Comparison of ENCODE assay signal across 31 cellular contexts in the genomic region with DNA sequence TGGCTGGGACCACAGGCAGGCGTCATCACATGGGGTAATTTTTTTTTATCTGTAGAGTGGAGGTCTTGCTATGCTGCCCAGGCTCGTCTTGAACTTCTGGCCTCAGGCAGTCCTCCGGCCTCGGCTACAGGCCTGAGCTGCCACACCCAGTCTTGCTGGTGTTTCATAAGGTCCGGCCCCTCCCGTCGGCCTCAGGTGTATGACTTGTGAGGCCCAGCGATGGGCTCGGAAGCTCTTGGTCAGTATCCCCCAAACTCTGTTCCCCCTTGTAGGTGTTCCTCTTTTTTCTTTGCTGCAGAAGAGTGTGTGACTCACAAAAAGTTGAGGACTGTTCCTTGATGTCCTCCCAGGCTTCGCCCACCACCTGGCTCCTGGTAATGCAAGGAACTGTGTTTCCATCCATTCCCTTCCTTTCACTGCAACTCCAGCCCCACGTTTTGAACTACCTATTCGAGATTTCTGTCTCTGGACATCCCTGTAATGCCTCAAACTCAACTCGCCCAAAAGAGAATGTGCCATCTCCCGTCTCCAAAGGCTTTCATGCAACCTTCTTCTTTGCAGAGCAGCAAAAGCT. TPM values are rescaled to one million over a fixed set of nuclear protein-coding genes. Genes with fewer than 3 reads are reported as not detected.
A peak's percentile ranks its signal among the peaks of the same experiment; 100 is the strongest.
DNase-seq lines count a peak whose midpoint lies in the region; ATAC-seq and TF ChIP-seq lines count a peak whose summit lies in the region.
"Had no signal": no experiment of that assay in that cellular context is flagged by ENCODE, and none has a peak within 500 bp of the region (broad histone marks: within the 10 kb centered on the region; RNA-seq: fewer than 3 reads in every experiment).

No MANE protein-coding gene starts in this region.

- no peak overlapping the region for H3K27ac ChIP-seq in CD8-positive, alpha-beta T cell (ENCODE audit: low read depth, low read length)
- H3K27ac ChIP-seq: 22Rv1, prostate gland, SJSA1, thoracic aorta had no signal

- no peak for DNase-seq in T-helper 2 cell treated with Interferon-gamma antibody and Interleukin-4, amounts not matched to agents 5 μg/mL and 100 μg/mL, for 36 hours (ENCODE audit: low spot score)
- DNase-seq in T-helper 2 cell: no peak
- no peak for DNase-seq in CD8-positive, alpha-beta T cell
- DNase-seq in central memory CD8-positive, alpha-beta T cell (ENCODE audit: low spot score in 2 of 2): no peak
- DNase-seq in nephron progenitor cell: no peak
- DNase-seq in stimulated activated CD4-positive, alpha-beta T cell treated with anti-CD3 and anti-CD28 coated beads, Interleukin-2, amount 100 ng/mL, for 24 hours: no peak
- DNase-seq: activated CD8-positive, alpha-beta memory T cell treated with anti-CD3 and anti-CD28 coated beads, Interleukin-2, amount 50 U/mL, for 48 hours; activated CD8-positive, alpha-beta T cell treated with anti-CD3 and anti-CD28 coated beads for 36 hours; activated naive CD4-positive, alpha-beta T cell treated with anti-CD3 and anti-CD28 coated beads, Interleukin-2, amount 50 U/mL, for 16 hours; C1 segment of cervical spinal cord; effector CD4-positive, alpha-beta T cell; GOT3; HFFc6; hippocampal formation; IMR-90; left colon; mesenchymal stem cell; NCI-H1092 treated with DMSO at 0.1 percent for 48 hours; NCI-H1694 treated with DMSO at 0.1 percent for 48 hours; stimulated activated CD4-positive, alpha-beta T cell treated with anti-CD3 and anti-CD28 coated beads, Interleukin-4, amount 100 ng/mL, for 4 hours had no signal

- H3K27me3 ChIP-seq in CD8-positive, alpha-beta T cell (ENCODE audit: insufficient read depth, low read length): no peaks in the 10 kb centered on the region
- H3K27me3 ChIP-seq: SJSA1 had no signal

- POLR2A ChIA-PET in CD8-positive, alpha-beta T cell (lab: Charles Lee): interaction anchor here (1.2 kb wide), 1 partner anchor 106 kb away, joined by 3 read pairs; no protein-coding TSS in a partner anchor

- ATAC-seq in CD8-positive, alpha-beta T cell: no peak
- no peak for ATAC-seq in central memory CD8-positive, alpha-beta T cell (replicated peaks; ENCODE audit: extremely low read depth, poor library complexity, severe bottlenecking)
- ATAC-seq in GM21786 (IDR thresholded peaks at IDR 0.05; ENCODE audit: unreplicated experiment) (no peak), HG03280 (IDR thresholded peaks at IDR 0.05; ENCODE audit: unreplicated experiment) (no peak)
- ATAC-seq: activated CD4-positive, CD25-positive, alpha-beta regulatory T cell treated with anti-CD3 and anti-CD28 coated beads, Interleukin-2, amount 50 U/mL, for 24 hours; activated CD8-positive, alpha-beta T cell treated with anti-CD3 and anti-CD28 coated beads for 36 hours; left colon had no signal

- H3K27ac Mint-ChIP-seq in T-helper 2 cell treated with Interferon-gamma antibody and Interleukin-4, amounts not matched to agents 5 μg/mL and 100 μg/mL, for 36 hours: peak overlapping the region; percentile 37
- H3K27ac Mint-ChIP-seq in CD8-positive, alpha-beta T cell: peak overlapping the region; percentile 46
- peak overlapping the region; percentile 23 for H3K27ac Mint-ChIP-seq in central memory CD8-positive, alpha-beta T cell (ENCODE audit: low read depth)
- peak overlapping the region; percentile 94 for H3K27ac Mint-ChIP-seq in nephron progenitor cell
- H3K27ac Mint-ChIP-seq: activated T-helper 2 cell treated with anti-CD3 and anti-CD28 coated beads, Interferon-gamma antibody, Interleukin-2, Interleukin-4, amounts not matched to agents 10 μg/mL and 5 μg/mL and 100 μg/mL, durations not matched to agents 14 hours and 24 hours and 36 hours; HFFc6 had no signal

- H3K27me3 Mint-ChIP-seq in T-helper 2 cell treated with Interferon-gamma antibody and Interleukin-4, amounts not matched to agents 5 μg/mL and 100 μg/mL, for 36 hours (ENCODE audit: low read depth): no peaks in the 10 kb centered on the region
- H3K27me3 Mint-ChIP-seq in CD8-positive, alpha-beta T cell (ENCODE audit: low read depth): no peaks in the 10 kb centered on the region
- H3K27me3 Mint-ChIP-seq in central memory CD8-positive, alpha-beta T cell: no peaks in the 10 kb centered on the region
- no peaks in the 10 kb centered on the region for H3K27me3 Mint-ChIP-seq in nephron progenitor cell (ENCODE audit: low read depth, poor library complexity)
- H3K27me3 Mint-ChIP-seq: activated CD8-positive, alpha-beta T cell treated with anti-CD3 and anti-CD28 coated beads for 36 hours; brain had no signal

- H3K4me3 ChIP-seq in CD8-positive, alpha-beta T cell (ENCODE audit: low read depth, low read length): no peak overlapping the region
- H3K4me3 ChIP-seq: prostate gland, SJSA1, thoracic aorta had no signal

- H3K9me3 ChIP-seq in CD8-positive, alpha-beta T cell (ENCODE audit: low read length): no peaks in the 10 kb centered on the region
- H3K9me3 ChIP-seq: prostate gland, SJSA1, thoracic aorta had no signal

- TF ChIP-seq CTCF in CD8-positive, alpha-beta T cell (IDR thresholded peaks at IDR 0.05): no peak
- TF ChIP-seq CTCF in nephron progenitor cell (IDR thresholded peaks at IDR 0.05): no peak

- H3K4me3 Mint-ChIP-seq in T-helper 2 cell treated with Interferon-gamma antibody and Interleukin-4, amounts not matched to agents 5 μg/mL and 100 μg/mL, for 36 hours: no peak overlapping the region
- H3K4me3 Mint-ChIP-seq in CD8-positive, alpha-beta T cell: no peak overlapping the region
- H3K4me3 Mint-ChIP-seq in central memory CD8-positive, alpha-beta T cell: no peak overlapping the region
- H3K4me3 Mint-ChIP-seq in nephron progenitor cell: no peak overlapping the region
- H3K4me3 Mint-ChIP-seq: activated CD8-positive, alpha-beta T cell treated with anti-CD3 and anti-CD28 coated beads for 36 hours; HFFc6 had no signal

- intact Hi-C loops in CD8-positive, alpha-beta T cell (cut with DNase I, micrococcal nuclease): no loop called here

- peaks cover 10% of the 10 kb centered on the region for H3K4me1 ChIP-seq in CD8-positive, alpha-beta T cell (ENCODE audit: insufficient read depth, low read length)
- H3K4me1 ChIP-seq: prostate gland had no signal

- peaks cover 51% of the 10 kb centered on the region for H3K36me3 Mint-ChIP-seq in T-helper 2 cell treated with Interferon-gamma antibody and Interleukin-4, amounts not matched to agents 5 μg/mL and 100 μg/mL, for 36 hours (ENCODE audit: low read depth)
- H3K36me3 Mint-ChIP-seq in CD8-positive, alpha-beta T cell: peaks cover 73% of the 10 kb centered on the region
- peaks cover 58% of the 10 kb centered on the region for H3K36me3 Mint-ChIP-seq in central memory CD8-positive, alpha-beta T cell (ENCODE audit: insufficient read depth)
- peaks cover 52% of the 10 kb centered on the region for H3K36me3 Mint-ChIP-seq in nephron progenitor cell (ENCODE audit: low read depth)

- no peaks in the 10 kb centered on the region for H3K9me3 Mint-ChIP-seq in T-helper 2 cell treated with Interferon-gamma antibody and Interleukin-4, amounts not matched to agents 5 μg/mL and 100 μg/mL, for 36 hours
- no peaks in the 10 kb centered on the region for H3K9me3 Mint-ChIP-seq in CD8-positive, alpha-beta T cell
- H3K9me3 Mint-ChIP-seq in central memory CD8-positive, alpha-beta T cell: no peaks in the 10 kb centered on the region
- no peaks in the 10 kb centered on the region for H3K9me3 Mint-ChIP-seq in nephron progenitor cell
- H3K9me3 Mint-ChIP-seq: activated CD8-positive, alpha-beta T cell treated with anti-CD3 and anti-CD28 coated beads for 36 hours; activated T-helper 2 cell treated with anti-CD3 and anti-CD28 coated beads, Interferon-gamma antibody, Interleukin-2, Interleukin-4, amounts not matched to agents 10 μg/mL and 5 μg/mL and 100 μg/mL, durations not matched to agents 14 hours and 24 hours and 36 hours; brain; HFFc6 had no signal

- CTCF ChIA-PET in CD8-positive, alpha-beta T cell (lab: Charles Lee): interaction anchor here (0.6 to 2.2 kb wide), 3 partner anchors 50 to 221 kb away, joined by 3 to 8 read pairs (median 3); a partner anchor contains a TSS

- peaks cover 33% of the 10 kb centered on the region for H3K36me3 ChIP-seq in CD8-positive, alpha-beta T cell (ENCODE audit: insufficient read depth, low read length)

- no peaks in the 10 kb centered on the region for H3K4me1 Mint-ChIP-seq in T-helper 2 cell treated with Interferon-gamma antibody and Interleukin-4, amounts not matched to agents 5 μg/mL and 100 μg/mL, for 36 hours (ENCODE audit: low read depth)
- peaks cover 26% of the 10 kb centered on the region for H3K4me1 Mint-ChIP-seq in CD8-positive, alpha-beta T cell (ENCODE audit: low read depth)
- H3K4me1 Mint-ChIP-seq in central memory CD8-positive, alpha-beta T cell: peaks cover 38% of the 10 kb centered on the region
- peaks cover 26% of the 10 kb centered on the region for H3K4me1 Mint-ChIP-seq in nephron progenitor cell
- H3K4me1 Mint-ChIP-seq: brain had no signal

RNA-seq across cellular contexts. Expression of a gene that starts 5.0 kb away (rescaled TPM):
- total RNA-seq in CD8-positive, alpha-beta T cell: 100 to 1,000 TPM; 252 to 268 TPM

RNA-seq across cellular contexts. Expression of a gene that starts 8.6 kb away (rescaled TPM):
- under 1 TPM; 0.72 to 0.87 TPM for total RNA-seq in CD8-positive, alpha-beta T cell
- total RNA-seq: cerebellum, HFFc6, left colon, NCI-H460, SJSA1 had no signal

RNA-seq across cellular contexts. Expression of a gene that starts 18.2 kb away (rescaled TPM):
- not detected for total RNA-seq in CD8-positive, alpha-beta T cell
- total RNA-seq: HFFc6, IMR-90, left colon, NCI-H460 had no signal

RNA-seq across cellular contexts. Expression of a gene that starts 25.0 kb away (rescaled TPM):
- total RNA-seq in CD8-positive, alpha-beta T cell: 10 to 100 TPM; 97.9 to 99.5 TPM

RNA-seq across cellular contexts. Expression of a gene that starts 45.2 kb away (rescaled TPM):
- total RNA-seq in CD8-positive, alpha-beta T cell: not detected
- total RNA-seq: activated CD8-positive, alpha-beta T cell treated with anti-CD3 and anti-CD28 coated beads for 36 hours; activated T-helper 2 cell treated with anti-CD3 and anti-CD28 coated beads, Interferon-gamma antibody, Interleukin-2, Interleukin-4, amounts not matched to agents 10 μg/mL and 5 μg/mL and 100 μg/mL, durations not matched to agents 14 hours and 24 hours and 36 hours; cerebellum; HFFc6; IMR-90; left colon; NCI-H460; SJSA1; thoracic aorta had no signal

Comparison
In these comparisons a context has a peak if more than half of its experiments do, and no peak if none do; other contexts are left out.
1. H3K27ac Mint-ChIP-seq: peak in every context shown above with its lines; median percentile 94 in nephron progenitor cell; 46 in CD8-positive, alpha-beta T cell; 37 in T-helper 2 cell treated with Interferon-gamma antibody and Interleukin-4, amounts not matched to agents 5 μg/mL and 100 μg/mL, for 36 hours; 23 in central memory CD8-positive, alpha-beta T cell.